16 cellular contexts compared by ENCODE assay signal in genomic region chr3:106827515-106828213, GRCh38.
DNase-seq lines count a peak whose midpoint lies in the region; ATAC-seq, FAIRE-seq and TF ChIP-seq lines count a peak whose summit lies in the region.
"Had no signal": no experiment of that assay in that cellular context is flagged by ENCODE, and none has a peak within 500 bp of the region (broad histone marks: within the 10 kb centered on the region; RNA-seq: fewer than 3 reads in every experiment).

No MANE protein-coding gene starts in this region.

- peak overlapping the region; percentile 1 for H3K56ac ChIP-seq in mesendoderm (ENCODE audit: low read length)

- H4K5ac ChIP-seq in mesendoderm (ENCODE audit: low read length), result no peak overlapping the region

- H3K9me3 ChIP-seq in DND-41 (ENCODE audit: insufficient read depth, low read length, severe bottlenecking) (peaks cover 17% of the 10 kb centered on the region), Karpas-422 (ENCODE audit: low read length) (no peaks in the 10 kb centered on the region), WERI-Rb-1 (ENCODE audit: severe bottlenecking) (peaks cover 8% of the 10 kb centered on the region), adrenal gland (replicated peaks in 1 of 3) (no peaks in the 10 kb centered on the region)
- H3K9me3 ChIP-seq: BE2C, suprapubic skin had no signal

- H3K4me2 ChIP-seq in DND-41 (ENCODE audit: insufficient read depth, low read length), result peak overlapping the region; percentile 50
- no peak overlapping the region for H3K4me2 ChIP-seq in Karpas-422 (ENCODE audit: low read depth, low read length, poor library complexity, severe bottlenecking)
- no peak overlapping the region for H3K4me2 ChIP-seq in mesendoderm (ENCODE audit: low read length)

- no peak overlapping the region for H2BK15ac ChIP-seq in mesendoderm (replicated peaks; ENCODE audit: low read depth)

- no peak overlapping the region for H4K8ac ChIP-seq in mesendoderm (ENCODE audit: low read depth, low read length)

- FAIRE-seq in bronchial epithelial cell (lab: Jason Lieb, UNC), result no peak
- FAIRE-seq: endometrium, GM12891, TTC549 had no signal

- H3K4me1 ChIP-seq in DND-41 (ENCODE audit: insufficient read depth, low read length), result peaks cover 59% of the 10 kb centered on the region
- H3K4me1 ChIP-seq in Karpas-422 (ENCODE audit: low read length), result no peaks in the 10 kb centered on the region
- H3K4me1 ChIP-seq in mesendoderm (ENCODE audit: control insufficient read depth, low read depth, low read length), result peaks cover 14% of the 10 kb centered on the region
- no peaks in the 10 kb centered on the region for H3K4me1 ChIP-seq in adrenal gland (replicated peaks in 1 of 2)
- H3K4me1 ChIP-seq: BE2C, suprapubic skin had no signal

- TF ChIP-seq POLR2A in adrenal gland (IDR thresholded peaks at IDR 0.05), result no peak

- H4K20me1 ChIP-seq in DND-41 (ENCODE audit: insufficient read depth, low read length) (no peaks in the 10 kb centered on the region), Karpas-422 (ENCODE audit: insufficient read depth, low read depth, low read length) (no peaks in the 10 kb centered on the region)

- H3K27me3 ChIP-seq in DND-41 (ENCODE audit: insufficient read depth, low read length, poor library complexity) (no peaks in the 10 kb centered on the region), Karpas-422 (ENCODE audit: low read length) (no peaks in the 10 kb centered on the region), bronchial epithelial cell (ENCODE audit: control insufficient read depth, insufficient read depth, low read length) (no peaks in the 10 kb centered on the region), mesendoderm (ENCODE audit: insufficient read depth, low read length, poor library complexity) (no peaks in the 10 kb centered on the region), WERI-Rb-1 (ENCODE audit: insufficient read depth, low read depth, severe bottlenecking) (no peaks in the 10 kb centered on the region), adrenal gland (no peaks in the 10 kb centered on the region)
- H3K27me3 ChIP-seq: BE2C, suprapubic skin had no signal

- intact Hi-C loops in adrenal gland (cut with DNase I), result loop anchor here (10.0 kb wide), 1 partner anchor 237 kb away; no protein-coding TSS in a partner anchor

- H3K36me3 ChIP-seq in DND-41 (ENCODE audit: insufficient read depth, low read length), result no peaks in the 10 kb centered on the region
- H3K36me3 ChIP-seq in Karpas-422 (ENCODE audit: insufficient read depth, low read length), result no peaks in the 10 kb centered on the region
- H3K36me3 ChIP-seq in bronchial epithelial cell (ENCODE audit: control insufficient read depth, insufficient read depth, low read length), result no peaks in the 10 kb centered on the region
- no peaks in the 10 kb centered on the region for H3K36me3 ChIP-seq in mesendoderm (ENCODE audit: control insufficient read depth, insufficient read depth, low read length)
- no peaks in the 10 kb centered on the region for H3K36me3 ChIP-seq in WERI-Rb-1
- H3K36me3 ChIP-seq in adrenal gland (replicated peaks in 1 of 2), result no peaks in the 10 kb centered on the region
- H3K36me3 ChIP-seq: BE2C, suprapubic skin had no signal

- TF ChIP-seq CTCF in DND-41 (IDR thresholded peaks at IDR 0.05; ENCODE audit: borderline replicate concordance, extremely low read depth, low read length, poor library complexity, severe bottlenecking) (no peak), bronchial epithelial cell (IDR thresholded peaks at IDR 0.05; ENCODE audit: insufficient read depth, low read length, severe bottlenecking) (no peak), WERI-Rb-1 (IDR thresholded peaks at IDR 0.05; ENCODE audit: low read depth, low read length) (no peak), adrenal gland (IDR thresholded peaks at IDR 0.05) (no peak)

- no peak for ATAC-seq in DND-41 (ENCODE audit: insufficient read depth, low read depth)

- H3K18ac ChIP-seq in mesendoderm (ENCODE audit: low read length), result peak overlapping the region; percentile 97

- no peaks in the 10 kb centered on the region for H3K9me2 ChIP-seq in Karpas-422 (replicated peaks; ENCODE audit: insufficient read depth, low read length)

- no peaks in the 10 kb centered on the region for H3K79me2 ChIP-seq in DND-41 (ENCODE audit: insufficient read depth, low read length)
- H3K79me2 ChIP-seq in Karpas-422 (ENCODE audit: low read length), result no peaks in the 10 kb centered on the region
- no peaks in the 10 kb centered on the region for H3K79me2 ChIP-seq in mesendoderm (ENCODE audit: control insufficient read depth, insufficient read depth, low read length)

- no peaks in the 10 kb centered on the region for H3K79me1 ChIP-seq in mesendoderm (ENCODE audit: low read length)

- no peak for DNase-seq in DND-41
- DNase-seq in Karpas-422, result peak; percentile 20
- peak; percentile 73 for DNase-seq in bronchial epithelial cell (ENCODE audit: low read depth)
- peak; percentile 58 for DNase-seq in mesendoderm
- DNase-seq in WERI-Rb-1, result no peak
- DNase-seq in adrenal gland, result no peak
- DNase-seq in cerebellum (ENCODE audit: low spot score), result no peak
- no peak for DNase-seq in NCI-H1417 treated with DMSO at 0.1 percent for 48 hours (lab: John Stamatoyannopoulos, UW)
- DNase-seq: activated naive CD4-positive, alpha-beta T cell; BE2C; central memory CD4-positive, alpha-beta T cell; SHP77 had no signal

- H2AFZ ChIP-seq in DND-41 (ENCODE audit: low read depth, low read length), result peak overlapping the region; percentile 41
- H2AFZ ChIP-seq in Karpas-422 (ENCODE audit: low read length), result no peak overlapping the region

- H2BK120ac ChIP-seq in mesendoderm (ENCODE audit: low read depth, low read length), result peak overlapping the region; percentile 97

- H2BK5ac ChIP-seq in mesendoderm (ENCODE audit: low read length), result peak overlapping the region; percentile 18

- H3K27ac ChIP-seq in DND-41 (ENCODE audit: low read length), result peak overlapping the region; percentile 91
- H3K27ac ChIP-seq in Karpas-422 (ENCODE audit: low read length), result no peak overlapping the region
- H3K27ac ChIP-seq in mesendoderm (ENCODE audit: low read depth, low read length), result peak overlapping the region; percentile 79
- H3K27ac ChIP-seq in WERI-Rb-1, result no peak overlapping the region
- no peak overlapping the region for H3K27ac ChIP-seq in adrenal gland
- H3K27ac ChIP-seq: suprapubic skin had no signal

- WGBS in mesendoderm (ENCODE audit: extremely low coverage, insufficient coverage, low lambda C conversion rate), result no CpG with 5 or more reads among the region's 5 CpGs
- WGBS in adrenal gland, 4 donors, result 78 to 83% (median 80%) methylated on average over 5 of the region's 5 CpGs

- peak overlapping the region in 1 of 2 experiments; percentile 24; a peak in 1 of 4 replicates for H3K4me3 ChIP-seq in DND-41 (ENCODE audit: low read depth in 1 of 2, low read length in 2 of 2)
- no peak overlapping the region for H3K4me3 ChIP-seq in Karpas-422 (ENCODE audit: low read length)
- H3K4me3 ChIP-seq in bronchial epithelial cell (ENCODE audit: low read depth, low read length), result no peak overlapping the region
- no peak overlapping the region for H3K4me3 ChIP-seq in mesendoderm (ENCODE audit: low read length)
- no peak overlapping the region for H3K4me3 ChIP-seq in WERI-Rb-1 (ENCODE audit: low read depth, low read length)
- no peak overlapping the region for H3K4me3 ChIP-seq in adrenal gland
- H3K4me3 ChIP-seq: suprapubic skin had no signal

- H3K9ac ChIP-seq in DND-41 (ENCODE audit: low read depth, low read length) (peak overlapping the region; percentile 61), Karpas-422 (ENCODE audit: low read length) (no peak overlapping the region), mesendoderm (ENCODE audit: low read length) (no peak overlapping the region)

- no peak overlapping the region for H2AK5ac ChIP-seq in mesendoderm (ENCODE audit: low read length)

- H3K4ac ChIP-seq in mesendoderm (ENCODE audit: low read depth, low read length), result peak overlapping the region; percentile 70

- no peak overlapping the region for H3K23ac ChIP-seq in mesendoderm (ENCODE audit: low read length)

Comparison
In these comparisons a context has a peak if more than half of its experiments do, and no peak if none do; other contexts are left out.
1. DNase-seq: peak in Karpas-422 (single experiment), bronchial epithelial cell (single experiment) and mesendoderm (single experiment); none in DND-41 (single experiment), WERI-Rb-1 (single experiment), adrenal gland (0 of 7), cerebellum (single experiment) and NCI-H1417 treated with DMSO at 0.1 percent for 48 hours (single experiment).
2. H3K27ac ChIP-seq: peak in DND-41 (single experiment) and mesendoderm (single experiment); none in Karpas-422 (single experiment), WERI-Rb-1 (single experiment) and adrenal gland (0 of 5).